12 cellular contexts compared by ENCODE assay signal in genomic region chr20:53425930-53426329, GRCh38.
A peak's percentile ranks its signal among the peaks of the same experiment; 100 is the strongest.
DNase-seq lines count a peak whose midpoint lies in the region; ATAC-seq and TF ChIP-seq lines count a peak whose summit lies in the region.
"Had no signal": no experiment of that assay in that cellular context is flagged by ENCODE, and none has a peak within 500 bp of the region (broad histone marks: within the 10 kb centered on the region; RNA-seq: fewer than 3 reads in every experiment).

No MANE protein-coding gene starts in this region.

- H4K20me1 ChIP-seq in Loucy (ENCODE audit: insufficient read depth, low read length, poor library complexity, severe bottlenecking): no peaks in the 10 kb centered on the region

- H3K9me3 ChIP-seq in Loucy (ENCODE audit: insufficient read depth, low read depth, low read length): no peaks in the 10 kb centered on the region
- no peaks in the 10 kb centered on the region for H3K9me3 ChIP-seq in mesodermal cell (ENCODE audit: control insufficient read depth, low read length)

- no peak overlapping the region for H3K4me3 ChIP-seq in Loucy (ENCODE audit: low read length, poor library complexity, severe bottlenecking)
- no peak overlapping the region for H3K4me3 ChIP-seq in mesodermal cell (ENCODE audit: extremely low read depth, insufficient read depth, low read length, poor library complexity, severe bottlenecking)
- H3K4me3 ChIP-seq: A549, GM23338 had no signal

- H3K27me3 ChIP-seq in Loucy (ENCODE audit: insufficient read depth, low read length, poor library complexity, severe bottlenecking): no peaks in the 10 kb centered on the region

- no peaks in the 10 kb centered on the region for H3K79me2 ChIP-seq in Loucy (ENCODE audit: insufficient read depth, low read length)

- intact Hi-C loops in left colon (cut with DNase I, micrococcal nuclease): no loop called here

- H3K27ac ChIP-seq in mesodermal cell (ENCODE audit: low read depth, low read length, severe bottlenecking): peak overlapping the region; percentile 29
- H3K27ac ChIP-seq: A549 had no signal

- H3K9ac ChIP-seq in Loucy (ENCODE audit: low read depth, low read length, poor library complexity, severe bottlenecking): no peak overlapping the region

- no peak overlapping the region for H3K4me2 ChIP-seq in Loucy (ENCODE audit: low read depth, low read length, poor library complexity, severe bottlenecking)
- H3K4me2 ChIP-seq: A549, GM23338 had no signal

- TF ChIP-seq CTCF in Loucy (conservative IDR thresholded peaks at IDR 0.05; ENCODE audit: low read length): no peak

- peak; percentile 35 for ATAC-seq in left colon
- ATAC-seq in GM18873 (IDR thresholded peaks at IDR 0.05; ENCODE audit: low FRiP score, unreplicated experiment): no peak
- ATAC-seq: A549, GM23338 had no signal

- H3K36me3 ChIP-seq in Loucy (ENCODE audit: insufficient read depth, low read length) (no peaks in the 10 kb centered on the region), mesodermal cell (ENCODE audit: control insufficient read depth, insufficient read depth, low read length) (no peaks in the 10 kb centered on the region)

- DNase-seq in CD1c-positive myeloid dendritic cell (ENCODE audit: extremely low spot score): peak; percentile 12
- DNase-seq in left colon: no peak
- DNase-seq in NCI-H2227 treated with DMSO at 0.1 percent for 48 hours (lab: John Stamatoyannopoulos, UW): no peak
- no peak for DNase-seq in ACHN
- DNase-seq: CD4-positive, CD25-positive, alpha-beta regulatory T cell; DMS 273 treated with DMSO at 0.1 percent for 48 hours; H7 had no signal

- 75 to 100% methylated on average over 1 to 2 of the region's 3 CpGs for WGBS in mesodermal cell (ENCODE audit: insufficient coverage in 2 of 2), 2 experiments

- in situ Hi-C loops in ACHN (cut with HindIII; ENCODE audit: low pct_ligation_motif_present, low pct_unique_long_range_greater_than_20kb, low sequenced_read_pairs): no loop called here

- no peaks in the 10 kb centered on the region for H3K4me1 ChIP-seq in Loucy (ENCODE audit: insufficient read depth, low read length, poor library complexity, severe bottlenecking)
- no peaks in the 10 kb centered on the region for H3K4me1 ChIP-seq in mesodermal cell (ENCODE audit: control insufficient read depth, insufficient read depth, low read length, poor library complexity, severe bottlenecking)
- H3K4me1 ChIP-seq: A549 had no signal

- H3F3A ChIP-seq in Loucy (ENCODE audit: low read depth): no peaks in the 10 kb centered on the region

- H2AFZ ChIP-seq in Loucy (ENCODE audit: low read length): peak overlapping the region; percentile 41; the same call in 1 of the 2 replicates
- H2AFZ ChIP-seq: GM23338 had no signal

- no peaks in the 10 kb centered on the region for H3K9me2 ChIP-seq in Loucy (replicated peaks; ENCODE audit: low read depth, low read length)
